19 cellular contexts compared by ENCODE assay signal in the genomic region with DNA sequence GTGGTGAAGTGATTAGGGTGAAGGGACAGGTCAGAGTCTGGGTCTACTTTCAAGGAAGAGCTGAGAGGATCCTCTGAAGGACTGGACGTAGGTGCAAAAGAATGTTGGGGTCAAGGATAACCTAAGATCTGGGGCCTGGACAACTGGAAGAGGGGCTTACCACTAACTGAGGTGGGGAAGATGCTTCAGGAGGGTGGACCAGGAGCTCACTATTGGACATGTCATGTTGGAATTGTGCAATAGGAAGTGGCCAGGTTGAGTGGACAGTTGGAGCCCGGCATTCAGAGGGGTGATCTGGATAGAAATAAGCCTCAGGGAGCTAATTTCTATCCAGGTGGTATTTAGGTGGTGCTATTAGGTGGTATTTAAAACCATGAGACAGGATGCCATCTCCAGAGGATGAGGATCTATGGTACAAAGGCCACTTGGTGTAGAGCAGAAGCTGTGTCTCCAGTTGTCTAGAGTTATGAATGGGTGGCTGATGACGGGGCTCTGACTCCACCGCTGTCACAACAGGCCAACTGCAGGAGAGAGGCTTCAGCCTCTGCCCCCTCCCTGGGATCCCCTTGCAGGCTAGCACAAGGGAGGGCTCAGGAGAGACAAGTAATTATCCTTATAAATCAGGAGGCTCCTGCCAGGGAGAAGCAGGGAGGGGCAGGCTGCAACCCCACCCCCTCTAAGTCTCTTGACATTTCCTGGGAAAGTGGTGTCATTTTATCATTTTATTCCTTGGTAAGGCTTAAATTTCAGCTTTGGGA.
A peak's percentile ranks its signal among the peaks of the same experiment; 100 is the strongest.
DNase-seq lines count a peak whose midpoint lies in the region; ATAC-seq and TF ChIP-seq lines count a peak whose summit lies in the region.
"Had no signal": no experiment of that assay in that cellular context is flagged by ENCODE, and none has a peak within 500 bp of the region (broad histone marks: within the 10 kb centered on the region; RNA-seq: fewer than 3 reads in every experiment).

No MANE protein-coding gene starts in this region.

- intact Hi-C loops in dendritic cell treated with granulocyte-macrophage colony-stimulating factor and Interleukin-4, amounts not matched to agents 40 ng/mL and 50 ng/mL, for 4 days (cut with micrococcal nuclease), result no loop called here

- no peak overlapping the region for H2AK5ac ChIP-seq in neuronal stem cell (ENCODE audit: low read depth, low read length)

- H4K91ac ChIP-seq in neuronal stem cell (ENCODE audit: low read depth, low read length, poor library complexity), result no peak overlapping the region

- H3K9me3 ChIP-seq in HEK293 (ENCODE audit: control insufficient read depth, insufficient read depth, low read depth, low read length), result no peaks in the 10 kb centered on the region
- no peaks in the 10 kb centered on the region for H3K9me3 ChIP-seq in osteoblast (ENCODE audit: low read depth, low read length)
- H3K9me3 ChIP-seq in neuronal stem cell (replicated peaks in 1 of 2; ENCODE audit: control insufficient read depth in 2 of 2, insufficient read depth in 1 of 2, low read depth in 1 of 2, low read length in 2 of 2), result peaks cover 0 to 2% of the 10 kb centered on the region in 2 donors
- H3K9me3 ChIP-seq: testis had no signal

- no peak overlapping the region for H3K18ac ChIP-seq in neuronal stem cell (ENCODE audit: low read length)

- no peak overlapping the region for H3K9ac ChIP-seq in neuronal stem cell (ENCODE audit: low read depth, low read length, poor library complexity)

- H2AFZ ChIP-seq in osteoblast (ENCODE audit: low read length), result no peak overlapping the region
- no peak overlapping the region for H2AFZ ChIP-seq in neuronal stem cell (ENCODE audit: low read length)
- H2AFZ ChIP-seq: hepatocyte had no signal

- no peak overlapping the region for H3K4me2 ChIP-seq in osteoblast (ENCODE audit: insufficient read depth, low read length)
- no peak overlapping the region for H3K4me2 ChIP-seq in neuronal stem cell (ENCODE audit: insufficient read depth, low read length, poor library complexity, severe bottlenecking)
- H3K4me2 ChIP-seq: hepatocyte had no signal

- no peak overlapping the region for H2BK12ac ChIP-seq in neuronal stem cell (ENCODE audit: low read length)

- no peak overlapping the region for H3K4me3 Mint-ChIP-seq in dendritic cell treated with granulocyte-macrophage colony-stimulating factor and Interleukin-4, amounts not matched to agents 40 ng/mL and 50 ng/mL, for 4 days
- H3K4me3 Mint-ChIP-seq: activated naive CD4-positive, alpha-beta T cell treated with anti-CD3 and anti-CD28 coated beads for 36 hours; CD8-positive, alpha-beta T cell had no signal

- whole genome bisulfite sequencing in neuronal stem cell (ENCODE audit: extremely low coverage in 2 of 2, insufficient read length in 2 of 2, insufficient replicate concordance in 1 of 2), 2 donors, result no CpG with 5 or more reads among the region's 4 CpGs

- ATAC-seq in esophagus mucosa, result no peak
- ATAC-seq: CD8-positive, alpha-beta T cell had no signal

- H4K20me1 ChIP-seq in osteoblast (ENCODE audit: insufficient read depth, low read length), result peaks cover 4% of the 10 kb centered on the region

- CTCF ChIA-PET in HEK293 (lab: Yijun Ruan, JAX), result interaction anchor here (0.6 to 2.8 kb wide), 7 partner anchors 10 to 128 kb away, joined by 3 to 12 read pairs (median 3); no protein-coding TSS in a partner anchor

- H3K27me3 ChIP-seq in osteoblast (ENCODE audit: insufficient read depth, low read length) (no peaks in the 10 kb centered on the region), neuronal stem cell (ENCODE audit: control insufficient read depth in 3 of 3, insufficient read depth in 3 of 3, low read depth in 1 of 3, low read length in 3 of 3) (no peaks in the 10 kb centered on the region)
- H3K27me3 ChIP-seq: hepatocyte, testis had no signal

- peaks cover 58% of the 10 kb centered on the region for H3K4me1 Mint-ChIP-seq in dendritic cell treated with granulocyte-macrophage colony-stimulating factor and Interleukin-4, amounts not matched to agents 40 ng/mL and 50 ng/mL, for 4 days (ENCODE audit: low read depth)

- no peaks in the 10 kb centered on the region for H3K79me2 ChIP-seq in osteoblast (ENCODE audit: insufficient read depth, low read length)
- H3K79me2 ChIP-seq: hepatocyte had no signal

- POLR2A ChIA-PET in HEK293 (lab: Yijun Ruan, JAX), result interaction anchor here (1.7 kb wide), 1 partner anchor 40 kb away, joined by 5 read pairs; no protein-coding TSS in a partner anchor

- H2BK5ac ChIP-seq in neuronal stem cell (ENCODE audit: low read length), result no peak overlapping the region

- no peak overlapping the region for H2BK15ac ChIP-seq in neuronal stem cell (ENCODE audit: low read length)

- no peak overlapping the region for H3K23ac ChIP-seq in neuronal stem cell (ENCODE audit: low read depth, low read length, poor library complexity)

- TF ChIP-seq CTCF in HEK293 (tag by site-specific recombination; IDR thresholded peaks at IDR 0.05), result no peak
- TF ChIP-seq CTCF in osteoblast (IDR thresholded peaks at IDR 0.05; ENCODE audit: extremely low read depth, low read depth, low read length), result no peak

- no peaks in the 10 kb centered on the region for H3K9me3 Mint-ChIP-seq in dendritic cell treated with granulocyte-macrophage colony-stimulating factor and Interleukin-4, amounts not matched to agents 40 ng/mL and 50 ng/mL, for 4 days
- H3K9me3 Mint-ChIP-seq: CD8-positive, alpha-beta T cell had no signal

- H3K4me3 ChIP-seq in HEK293 (ENCODE audit: low read depth, low read length) (no peak overlapping the region), osteoblast (ENCODE audit: insufficient read depth, low read length) (no peak overlapping the region), neuronal stem cell (ENCODE audit: low read length in 2 of 2) (no peak overlapping the region)
- H3K4me3 ChIP-seq: hepatocyte, testis had no signal

- no peaks in the 10 kb centered on the region for H3K79me1 ChIP-seq in neuronal stem cell (ENCODE audit: low read depth, low read length)

- peak overlapping the region; percentile 86 for H3K27ac Mint-ChIP-seq in dendritic cell treated with granulocyte-macrophage colony-stimulating factor and Interleukin-4, amounts not matched to agents 40 ng/mL and 50 ng/mL, for 4 days
- H3K27ac Mint-ChIP-seq: activated naive CD4-positive, alpha-beta T cell treated with anti-CD3 and anti-CD28 coated beads for 36 hours; CD8-positive, alpha-beta T cell had no signal

- peaks cover 35% of the 10 kb centered on the region for H3K36me3 Mint-ChIP-seq in dendritic cell treated with granulocyte-macrophage colony-stimulating factor and Interleukin-4, amounts not matched to agents 40 ng/mL and 50 ng/mL, for 4 days (ENCODE audit: low read depth)
- H3K36me3 Mint-ChIP-seq: CD8-positive, alpha-beta T cell had no signal

- peaks cover 16% of the 10 kb centered on the region for H3K27me3 Mint-ChIP-seq in dendritic cell treated with granulocyte-macrophage colony-stimulating factor and Interleukin-4, amounts not matched to agents 40 ng/mL and 50 ng/mL, for 4 days

- H3K4me1 ChIP-seq in HEK293 (ENCODE audit: control insufficient read depth, insufficient read depth, low read length) (0 out of 2 replicates have a peak, but pooled peaks cover 3% of the 10 kb centered on the region), osteoblast (ENCODE audit: insufficient read depth, low read length) (peaks cover 1% of the 10 kb centered on the region), neuronal stem cell (ENCODE audit: control insufficient read depth in 2 of 2, insufficient read depth in 1 of 2, low read depth in 1 of 2, low read length in 2 of 2) (peaks cover under 1% of the 10 kb centered on the region in 2 donors)
- H3K4me1 ChIP-seq: testis had no signal

- H2BK120ac ChIP-seq in neuronal stem cell (ENCODE audit: low read depth, low read length), result no peak overlapping the region

- H3K36me3 ChIP-seq in HEK293 (ENCODE audit: control insufficient read depth in 2 of 2, insufficient read depth in 1 of 2, low read length in 2 of 2) (peaks cover 0 to 7% of the 10 kb centered on the region in 2 experiments; a peak in 2 of 3 replicates), osteoblast (ENCODE audit: insufficient read depth, low read length) (peaks cover 28% of the 10 kb centered on the region), neuronal stem cell (replicated peaks in 1 of 2; ENCODE audit: control insufficient read depth in 2 of 2, insufficient read depth in 2 of 2, low read length in 2 of 2) (no peaks in the 10 kb centered on the region)

- H3K14ac ChIP-seq in neuronal stem cell (ENCODE audit: low read length), result no peak overlapping the region

- H3K27ac ChIP-seq in HEK293 (ENCODE audit: extremely low read depth, low read depth, low read length) (no peak overlapping the region), osteoblast (ENCODE audit: low read depth, low read length) (no peak overlapping the region), neuronal stem cell (replicated peaks; ENCODE audit: low read length) (no peak overlapping the region)
- H3K27ac ChIP-seq: hepatocyte, testis had no signal

- no peak overlapping the region for H4K8ac ChIP-seq in neuronal stem cell (ENCODE audit: low read depth, low read length)

- no peak overlapping the region for H3K4ac ChIP-seq in neuronal stem cell (ENCODE audit: low read length)

- DNase-seq in NCI-H2227 (lab: John Stamatoyannopoulos, UW; ENCODE audit: unreplicated experiment) (peak; percentile 40), osteoblast (ENCODE audit: insufficient read length, low spot score, missing footprints) (peak; percentile 73), neuronal stem cell (ENCODE audit: low spot score) (no peak), OCI-M2 (lab: John Stamatoyannopoulos, UW; ENCODE audit: unreplicated experiment) (no peak)
- DNase-seq: activated CD4-positive, alpha-beta T cell treated with anti-CD3 and anti-CD28 coated beads, Interleukin-2, amount 50 U/mL, for 48 hours; activated naive CD4-positive, alpha-beta T cell treated with anti-CD3 and anti-CD28 coated beads for 36 hours; CD8-positive, alpha-beta T cell; KBM-7; MV-4-11; NCI-H2029; NCI-H526 treated with DMSO at 0.1 percent for 48 hours; SIG-M5; stimulated activated CD4-positive, alpha-beta T cell treated with anti-CD3 and anti-CD28 coated beads, Interleukin-15, amount 100 ng/mL, for 24 hours; T-helper 1 cell; testis had no signal

TF ChIP-seq in HEK293, 187 proteins besides CTCF, POLR2A, EP300 and RAD21:
- TF ChIP-seq IKZF3 (tag by site-specific recombination; IDR thresholded peaks at IDR 0.05) (peak; percentile 20; the same call in 1 of the 2 replicates), GLIS1 (tag by site-specific recombination; IDR thresholded peaks at IDR 0.05) (peak; percentile 64), KLF8 (tag by site-specific recombination; IDR thresholded peaks at IDR 0.05) (no peak), ZIC2 (tag by site-specific recombination; IDR thresholded peaks at IDR 0.05) (peak; percentile 93)

Comparison
In these comparisons a context has a peak if more than half of its experiments do, and no peak if none do; other contexts are left out.
1. DNase-seq: peak in NCI-H2227 (single experiment) and osteoblast (single experiment); none in neuronal stem cell (single experiment) and OCI-M2 (single experiment).